Comparison of ENCODE assay signal across 8 cellular contexts in genomic region chr5:78008356-78008967, GRCh38.
DNase-seq lines count a peak whose midpoint lies in the region; ATAC-seq, FAIRE-seq and TF ChIP-seq lines count a peak whose summit lies in the region.

No MANE protein-coding gene starts in this region.

- H3K4ac ChIP-seq in H1 (replicated peaks; ENCODE audit: insufficient read length, low read depth, low read length): no peak overlapping the region

- H2AK5ac ChIP-seq in H1 (ENCODE audit: low read depth, low read length): no peak overlapping the region

- H3K79me2 ChIP-seq in OCI-LY1 (ENCODE audit: insufficient read depth, low read length) (no peaks in the 10 kb centered on the region), H1 (ENCODE audit: control insufficient read depth in 1 of 2, insufficient read depth in 2 of 2, low read length in 2 of 2) (no peaks in the 10 kb centered on the region)

- no peak overlapping the region for H2BK20ac ChIP-seq in H1 (ENCODE audit: low read length)

- H3K56ac ChIP-seq in H1 (replicated peaks; ENCODE audit: insufficient read length, low read depth, low read length): no peak overlapping the region

- no peaks in the 10 kb centered on the region for H3K9me3 Mint-ChIP-seq in nephron progenitor cell
- H3K9me3 Mint-ChIP-seq in activated T-helper 17 cell treated with anti-CD3 and anti-CD28 coated beads, Interleukin-2, amount 50 U/mL, for 72 hours: no peaks in the 10 kb centered on the region

- no peak overlapping the region for H4K5ac ChIP-seq in H1 (ENCODE audit: insufficient read length, low read depth, low read length)

- peaks cover 7% of the 10 kb centered on the region for H3K4me1 ChIP-seq in OCI-LY1 (ENCODE audit: insufficient read depth, low read length, severe bottlenecking)
- H3K4me1 ChIP-seq in H1 (replicated peaks in 1 of 4; ENCODE audit: control insufficient read depth in 3 of 4, insufficient read depth in 4 of 4, low read length in 3 of 4): peaks cover 0 to 3% (median 0%) of the 10 kb centered on the region in 4 experiments; a peak in 1 of 7 replicates
- H3K4me1 ChIP-seq in vagina: peaks cover 7% of the 10 kb centered on the region

- H4K20me1 ChIP-seq in OCI-LY1 (ENCODE audit: insufficient read depth, low read length) (no peaks in the 10 kb centered on the region), H1 (replicated peaks in 1 of 2; ENCODE audit: control insufficient read depth in 1 of 2, insufficient read depth in 2 of 2, low read length in 2 of 2) (peaks cover 0 to 6% of the 10 kb centered on the region in 2 experiments)

- no peaks in the 10 kb centered on the region for H3K27me3 ChIP-seq in OCI-LY1 (ENCODE audit: insufficient read depth, low read length)
- H3K27me3 ChIP-seq in H1 (replicated peaks in 1 of 4; ENCODE audit: control insufficient read depth in 3 of 4, extremely low read depth in 1 of 4, insufficient read depth in 3 of 4, low read length in 3 of 4): peaks cover 0 to 1% (median under 1%) of the 10 kb centered on the region in 4 experiments; a peak in 2 of 7 replicates
- H3K27me3 ChIP-seq in vagina: no peaks in the 10 kb centered on the region

- no peak overlapping the region for H3K27ac ChIP-seq in OCI-LY1 (ENCODE audit: low read depth, low read length, poor library complexity, severe bottlenecking)
- no peak overlapping the region for H3K27ac ChIP-seq in H1 (ENCODE audit: low read depth, low read length)
- H3K27ac ChIP-seq in vagina: no peak overlapping the region

- no peak for ATAC-seq in activated T-helper 17 cell treated with anti-CD3 and anti-CD28 coated beads, Interleukin-2, amount 50 U/mL, for 72 hours (replicated peaks)
- ATAC-seq in HG03439 (IDR thresholded peaks at IDR 0.05; ENCODE audit: unreplicated experiment): no peak

- H3K23me2 ChIP-seq in H1 (ENCODE audit: low read depth, low read length): no peaks in the 10 kb centered on the region

- intact Hi-C loops in vagina (cut with DNase I): no loop called here

- H3K4me1 Mint-ChIP-seq in nephron progenitor cell: peaks cover 24% of the 10 kb centered on the region
- H3K4me1 Mint-ChIP-seq in activated T-helper 17 cell treated with anti-CD3 and anti-CD28 coated beads, Interleukin-2, amount 50 U/mL, for 72 hours: no peaks in the 10 kb centered on the region

- no peaks in the 10 kb centered on the region for H3K9me2 ChIP-seq in OCI-LY1 (ENCODE audit: low read depth, low read length)

- H3K36me3 ChIP-seq in OCI-LY1 (ENCODE audit: insufficient read depth, low read length) (no peaks in the 10 kb centered on the region), H1 (ENCODE audit: control insufficient read depth in 2 of 4, insufficient read depth in 4 of 4, low read length in 3 of 4) (no peaks in the 10 kb centered on the region), vagina (no peaks in the 10 kb centered on the region)

- H2AFZ ChIP-seq in OCI-LY1 (ENCODE audit: low read length) (no peak overlapping the region), H1 (ENCODE audit: low read length) (no peak overlapping the region)

- H3F3A ChIP-seq in OCI-LY1 (ENCODE audit: insufficient read depth, low read length): no peaks in the 10 kb centered on the region

- H3K27ac Mint-ChIP-seq in nephron progenitor cell: no peak overlapping the region
- no peak overlapping the region for H3K27ac Mint-ChIP-seq in activated T-helper 17 cell treated with anti-CD3 and anti-CD28 coated beads, Interleukin-2, amount 50 U/mL, for 72 hours

- H3K4me3 ChIP-seq in OCI-LY1 (ENCODE audit: low read depth, low read length, poor library complexity, severe bottlenecking) (no peak overlapping the region), H1 (ENCODE audit: extremely low read depth in 1 of 4, insufficient read depth in 2 of 4, low read depth in 3 of 4, low read length in 4 of 4) (no peak overlapping the region), vagina (no peak overlapping the region)

- TF ChIP-seq POLR2A in H1 (IDR thresholded peaks at IDR 0.05; ENCODE audit: control extremely low read depth in 1 of 2, low read depth in 2 of 2, low read length in 2 of 2): no peak
- TF ChIP-seq POLR2A in vagina (IDR thresholded peaks at IDR 0.05): no peak

- no peak overlapping the region for H2BK15ac ChIP-seq in H1 (ENCODE audit: low read length)

- TF ChIP-seq CTCF in OCI-LY1 (IDR thresholded peaks at IDR 0.05; ENCODE audit: low read length) (peak; percentile 64), H1 (IDR thresholded peaks at IDR 0.05; ENCODE audit: control extremely low read depth in 1 of 3, insufficient read depth in 1 of 3, low read depth in 1 of 3, low read length in 3 of 3) (peak in 2 of 3 experiments; percentile 73 to 77; a peak in 3 of 4 replicates), nephron progenitor cell (IDR thresholded peaks at IDR 0.05) (peak; percentile 96), vagina (IDR thresholded peaks at IDR 0.05) (peak in 1 of 3 experiments; percentile 30)

- H4K91ac ChIP-seq in H1 (replicated peaks; ENCODE audit: insufficient read length, low read length): no peak overlapping the region

- no peak overlapping the region for H3K23ac ChIP-seq in H1 (ENCODE audit: insufficient read length)

- no peaks in the 10 kb centered on the region for H3K27me3 Mint-ChIP-seq in nephron progenitor cell (ENCODE audit: low read depth, poor library complexity)
- H3K27me3 Mint-ChIP-seq in activated T-helper 17 cell treated with anti-CD3 and anti-CD28 coated beads, Interleukin-2, amount 50 U/mL, for 72 hours: no peaks in the 10 kb centered on the region

- FAIRE-seq in H1 (lab: Jason Lieb, UNC): peak; percentile 80

- no peaks in the 10 kb centered on the region for H3K79me1 ChIP-seq in H1 (ENCODE audit: low read depth, low read length)

- H3K4me2 ChIP-seq in OCI-LY1 (ENCODE audit: low read length): no peak overlapping the region
- no peak overlapping the region for H3K4me2 ChIP-seq in H1 (ENCODE audit: insufficient read depth in 1 of 2, low read depth in 2 of 2, low read length in 2 of 2)

- DNase-seq in COR-L47 (lab: John Stamatoyannopoulos, UW): peak; percentile 54
- DNase-seq in HK-2 (ENCODE audit: unreplicated experiment): peak; percentile 10
- no peak for DNase-seq in H1 (ENCODE audit: low read depth in 1 of 2, low spot score in 2 of 2)
- DNase-seq in nephron progenitor cell: peak; percentile 17
- DNase-seq in vagina (ENCODE audit: extremely low spot score in 2 of 2): no peak

- H3K9me3 ChIP-seq in OCI-LY1 (ENCODE audit: low read length): no peaks in the 10 kb centered on the region
- H3K9me3 ChIP-seq in H1 (ENCODE audit: insufficient read depth in 2 of 2, low read depth in 1 of 2, low read length in 1 of 2): no peaks in the 10 kb centered on the region
- no peaks in the 10 kb centered on the region for H3K9me3 ChIP-seq in vagina

- CTCF ChIA-PET in H1 (lab: Charles Lee; ENCODE audit: partially characterized antibody): interaction anchor here (0.6 to 2.6 kb wide), 15 partner anchors 8 to 873 kb away, joined by 3 to 11 read pairs (median 3); no protein-coding TSS in a partner anchor

- WGBS in H1 (ENCODE audit: extremely low coverage in 1 of 2, insufficient coverage in 1 of 2, insufficient read length in 1 of 2, insufficient replicate concordance in 2 of 2, low coverage in 1 of 2, low lambda C conversion rate in 2 of 2, missing lambda C conversion rate in 1 of 2), 2 experiments: 56% methylated on average over 1 of the region's 1 CpG; no CpG with 5 or more reads in 1 of the 2 experiments

- peaks cover 1% of the 10 kb centered on the region for H3K36me3 Mint-ChIP-seq in nephron progenitor cell (ENCODE audit: low read depth)
- H3K36me3 Mint-ChIP-seq in activated T-helper 17 cell treated with anti-CD3 and anti-CD28 coated beads, Interleukin-2, amount 50 U/mL, for 72 hours (ENCODE audit: low read depth): peaks cover 16% of the 10 kb centered on the region

- TF ChIP-seq EP300 in H1 (IDR thresholded peaks at IDR 0.05; ENCODE audit: borderline replicate concordance in 1 of 2, low read depth in 2 of 2, low read length in 2 of 2): no peak

- H2BK5ac ChIP-seq in H1 (ENCODE audit: low read depth, low read length): no peak overlapping the region

- no peak overlapping the region for H3K18ac ChIP-seq in H1 (ENCODE audit: extremely low read depth, low read length)

- POLR2A ChIA-PET in H1 (lab: Charles Lee; ENCODE audit: partially characterized antibody): no interaction called here

- peak; percentile 86 to 91 for TF ChIP-seq RAD21 in H1 (IDR thresholded peaks at IDR 0.05 in 1 of 2, conservative IDR thresholded peaks at IDR 0.05 in 1 of 2; ENCODE audit: low read depth in 2 of 2, low read length in 2 of 2)

- H3K9ac ChIP-seq in OCI-LY1 (ENCODE audit: low read length): no peak overlapping the region
- H3K9ac ChIP-seq in H1 (replicated peaks in 1 of 4; ENCODE audit: extremely low read depth in 1 of 4, low read depth in 3 of 4, low read length in 3 of 4): no peak overlapping the region

- no peak overlapping the region for H3K14ac ChIP-seq in H1 (ENCODE audit: insufficient read length)

- no peak overlapping the region for H3K4me3 Mint-ChIP-seq in nephron progenitor cell
- H3K4me3 Mint-ChIP-seq in activated T-helper 17 cell treated with anti-CD3 and anti-CD28 coated beads, Interleukin-2, amount 50 U/mL, for 72 hours: no peak overlapping the region

- H2BK12ac ChIP-seq in H1 (ENCODE audit: low read depth, low read length): no peak overlapping the region

- no peak overlapping the region for H2BK120ac ChIP-seq in H1 (replicated peaks; ENCODE audit: low read depth, low read length)

- H4K8ac ChIP-seq in H1 (ENCODE audit: extremely low read depth, insufficient read depth, low read length): no peak overlapping the region

TF ChIP-seq in H1, 55 proteins besides CTCF, POLR2A, EP300 and RAD21 (continues in another document):
- TF ChIP-seq JUN (IDR thresholded peaks at IDR 0.05; ENCODE audit: low read depth, low read length): no peak
- TF ChIP-seq POU5F1 (IDR thresholded peaks at IDR 0.05; ENCODE audit: low read depth, low read length): no peak
- no peak for TF ChIP-seq CBX8 (IDR thresholded peaks at IDR 0.05; ENCODE audit: borderline replicate concordance, low read depth, low read length)
- no peak for TF ChIP-seq SRF (IDR thresholded peaks at IDR 0.05; ENCODE audit: low read depth, low read length)
- TF ChIP-seq ASH2L (IDR thresholded peaks at IDR 0.05; ENCODE audit: low read length): no peak
- TF ChIP-seq KDM1A (IDR thresholded peaks at IDR 0.05; ENCODE audit: borderline replicate concordance, low read length): no peak
- TF ChIP-seq PHF8 (conservative IDR thresholded peaks at IDR 0.05; ENCODE audit: low read depth, low read length): no peak
- no peak for TF ChIP-seq GABPA (IDR thresholded peaks at IDR 0.05; ENCODE audit: borderline replicate concordance, insufficient read depth, low read length)
- no peak for TF ChIP-seq CREB1 (IDR thresholded peaks at IDR 0.05)
- no peak for TF ChIP-seq GTF2F1 (IDR thresholded peaks at IDR 0.05; ENCODE audit: borderline replicate concordance, low read depth, low read length)
- no peak for TF ChIP-seq JUND (IDR thresholded peaks at IDR 0.05; ENCODE audit: low read length)
- TF ChIP-seq RXRA (IDR thresholded peaks at IDR 0.05; ENCODE audit: insufficient read depth, low read depth, low read length): no peak
- TF ChIP-seq NANOG (IDR thresholded peaks at IDR 0.05; ENCODE audit: insufficient read depth, low read depth, low read length, poor library complexity, severe bottlenecking): no peak
- TF ChIP-seq CBX5 (IDR thresholded peaks at IDR 0.05; ENCODE audit: low read depth, low read length): no peak
- TF ChIP-seq TCF12 (IDR thresholded peaks at IDR 0.05; ENCODE audit: low read depth, low read length): no peak

Comparison
In these comparisons a context has a peak if more than half of its experiments do, and no peak if none do; other contexts are left out.
1. DNase-seq: peak in COR-L47 (single experiment), HK-2 (single experiment) and nephron progenitor cell (single experiment); none in H1 (0 of 2) and vagina (0 of 2).